In genomic region chr14:59678352-59678751, GRCh38 we compare ENCODE assay signal across 16 cellular contexts.
"Had no signal": no experiment of that assay in that cellular context is flagged by ENCODE, and none has a peak within 500 bp of the region (broad histone marks: within the 10 kb centered on the region; RNA-seq: fewer than 3 reads in every experiment).

No MANE protein-coding gene starts in this region.

- H3K27ac ChIP-seq: cardiac muscle cell, foreskin keratinocyte, neutrophil, SK-N-MC, upper lobe of left lung had no signal

- H3K4me1 ChIP-seq: foreskin keratinocyte, upper lobe of left lung had no signal

- H3K27me3 ChIP-seq: cardiac muscle cell, neutrophil, upper lobe of left lung had no signal

- H3K36me3 ChIP-seq: cardiac muscle cell, neutrophil, upper lobe of left lung had no signal

- H3K4me3 Mint-ChIP-seq: activated naive CD8-positive, alpha-beta T cell treated with anti-CD3 and anti-CD28 coated beads for 36 hours; naive thymus-derived CD4-positive, alpha-beta T cell; stimulated activated naive B cell treated with anti-CD40 and anti-IgM and Interleukin-4, amounts not matched to agents 10 μg/mL and 1 μg/mL and 100 μg/mL, for 72 hours; T-cell had no signal

- H3K4me1 Mint-ChIP-seq: activated naive CD8-positive, alpha-beta T cell treated with anti-CD3 and anti-CD28 coated beads for 36 hours; naive thymus-derived CD4-positive, alpha-beta T cell; stimulated activated naive B cell treated with anti-CD40 and anti-IgM and Interleukin-4, amounts not matched to agents 10 μg/mL and 1 μg/mL and 100 μg/mL, for 72 hours; T-cell had no signal

- H3K4me3 ChIP-seq: cardiac muscle cell, SK-N-MC, upper lobe of left lung had no signal

- H3K36me3 Mint-ChIP-seq: activated naive CD8-positive, alpha-beta T cell treated with anti-CD3 and anti-CD28 coated beads for 36 hours; stimulated activated naive B cell treated with anti-CD40 and anti-IgM and Interleukin-4, amounts not matched to agents 10 μg/mL and 1 μg/mL and 100 μg/mL, for 72 hours; T-cell had no signal

- H3K27ac Mint-ChIP-seq: activated naive CD8-positive, alpha-beta T cell treated with anti-CD3 and anti-CD28 coated beads for 36 hours; naive thymus-derived CD4-positive, alpha-beta T cell; stimulated activated naive B cell treated with anti-CD40 and anti-IgM and Interleukin-4, amounts not matched to agents 10 μg/mL and 1 μg/mL and 100 μg/mL, for 72 hours; T-cell had no signal

- DNase-seq: activated CD4-positive, alpha-beta T cell treated with anti-CD3 and anti-CD28 coated beads, Interleukin-2, amount 50 U/mL, for 1 hour; activated CD8-positive, alpha-beta memory T cell treated with anti-CD3 and anti-CD28 coated beads for 24 hours; activated gamma-delta T cell treated with Interleukin-2 at 50 U/mL for 16 hours; activated naive CD8-positive, alpha-beta T cell treated with anti-CD3 and anti-CD28 coated beads for 36 hours; effector memory CD4-positive, alpha-beta T cell; foreskin keratinocyte; mammary epithelial cell; naive thymus-derived CD4-positive, alpha-beta T cell; stimulated activated CD4-positive, alpha-beta T cell treated with anti-CD3 and anti-CD28 coated beads, Interleukin-2, amount 100 ng/mL, for 48 hours; stimulated activated naive B cell treated with anti-CD40 and anti-IgM and Interleukin-4, amounts not matched to agents 10 μg/mL and 1 μg/mL and 100 μg/mL, for 72 hours; T-cell; T-helper 9 cell; upper lobe of left lung had no signal

- H3K9me3 ChIP-seq: neutrophil, upper lobe of left lung had no signal
